ENCODE assay signal across 1 cellular context in the genomic region with DNA sequence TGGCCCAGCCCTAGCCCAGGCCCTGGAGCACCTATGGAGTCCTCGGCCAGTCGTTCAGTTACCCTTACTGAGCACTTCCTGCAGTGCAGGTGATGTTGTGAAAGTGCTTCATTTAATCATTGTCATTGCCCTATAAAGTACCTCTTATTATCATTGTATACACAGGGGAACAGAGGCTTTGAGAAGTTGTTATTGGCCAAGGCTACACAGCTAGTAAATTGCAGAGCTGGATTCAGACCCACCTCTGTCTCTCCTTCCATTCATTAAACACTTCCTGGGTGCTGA.
TF ChIP-seq lines count a peak whose summit lies in the region.

No MANE protein-coding gene starts in this region.

TF ChIP-seq in HepG2, 621 proteins besides CTCF, POLR2A, EP300 and RAD21:
- 0 out of 2 replicates have a peak, but pooled peaks have one; percentile 40 for TF ChIP-seq POLR2AphosphoS2 (IDR thresholded peaks at IDR 0.05; ENCODE audit: low read depth, low read length)
- TF ChIP-seq, protein P1, sequence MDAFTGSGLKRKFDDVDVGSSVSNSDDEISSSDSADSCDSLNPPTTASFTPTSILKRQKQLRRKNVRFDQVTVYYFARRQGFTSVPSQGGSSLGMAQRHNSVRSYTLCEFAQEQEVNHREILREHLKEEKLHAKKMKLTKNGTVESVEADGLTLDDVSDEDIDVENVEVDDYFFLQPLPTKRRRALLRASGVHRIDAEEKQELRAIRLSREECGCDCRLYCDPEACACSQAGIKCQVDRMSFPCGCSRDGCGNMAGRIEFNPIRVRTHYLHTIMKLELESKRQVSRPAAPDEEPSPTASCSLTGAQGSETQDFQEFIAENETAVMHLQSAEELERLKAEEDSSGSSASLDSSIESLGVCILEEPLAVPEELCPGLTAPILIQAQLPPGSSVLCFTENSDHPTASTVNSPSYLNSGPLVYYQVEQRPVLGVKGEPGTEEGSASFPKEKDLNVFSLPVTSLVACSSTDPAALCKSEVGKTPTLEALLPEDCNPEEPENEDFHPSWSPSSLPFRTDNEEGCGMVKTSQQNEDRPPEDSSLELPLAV (CRISPR knock-in tag; conservative IDR thresholded peaks at IDR 0.05; ENCODE audit: low read depth): no peak
- TF ChIP-seq, protein P2, sequence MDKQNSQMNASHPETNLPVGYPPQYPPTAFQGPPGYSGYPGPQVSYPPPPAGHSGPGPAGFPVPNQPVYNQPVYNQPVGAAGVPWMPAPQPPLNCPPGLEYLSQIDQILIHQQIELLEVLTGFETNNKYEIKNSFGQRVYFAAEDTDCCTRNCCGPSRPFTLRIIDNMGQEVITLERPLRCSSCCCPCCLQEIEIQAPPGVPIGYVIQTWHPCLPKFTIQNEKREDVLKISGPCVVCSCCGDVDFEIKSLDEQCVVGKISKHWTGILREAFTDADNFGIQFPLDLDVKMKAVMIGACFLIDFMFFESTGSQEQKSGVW (CRISPR knock-in tag; IDR thresholded peaks at IDR 0.05; ENCODE audit: borderline replicate concordance): no peak
- TF ChIP-seq RBM22 (optimal IDR thresholded peaks at IDR 0.05; ENCODE audit: low read length): peak; percentile 0
TF ChIP-seq in HepG2: peak in this region for 2.
